ENCODE assay signal across 21 cellular contexts in genomic region chr1:38241594-38242331, GRCh38.
"Had no signal": no experiment of that assay in that cellular context is flagged by ENCODE, and none has a peak within 500 bp of the region (broad histone marks: within the 10 kb centered on the region; RNA-seq: fewer than 3 reads in every experiment).

No MANE protein-coding gene starts in this region.

- H3K4me3 ChIP-seq: esophagus muscularis mucosa, gastrocnemius medialis, heart right ventricle, mucosa of descending colon, neural progenitor cell, ovary, smooth muscle cell, suprapubic skin, tibial artery, upper lobe of right lung, vagina had no signal

- H3K4me1 ChIP-seq: gastrocnemius medialis, suprapubic skin, tibial artery, upper lobe of right lung had no signal

- H3K27ac ChIP-seq: epithelial cell of prostate, esophagus muscularis mucosa, gastrocnemius medialis, heart right ventricle, neural progenitor cell, ovary, suprapubic skin, tibial artery, upper lobe of right lung, vagina had no signal

- H3K36me3 ChIP-seq: esophagus muscularis mucosa, gastrocnemius medialis, heart right ventricle, neural progenitor cell, ovary, suprapubic skin, tibial artery, upper lobe of right lung, vagina had no signal

- H3K27me3 ChIP-seq: esophagus muscularis mucosa, neural progenitor cell, ovary, vagina had no signal

- H3K9me3 ChIP-seq: esophagus muscularis mucosa, gastrocnemius medialis, heart right ventricle, mucosa of descending colon, ovary, suprapubic skin, tibial artery, upper lobe of right lung, vagina had no signal

- H3K36me3 Mint-ChIP-seq: naive thymus-derived CD8-positive, alpha-beta T cell; neural progenitor cell had no signal

- H3K4me3 Mint-ChIP-seq: dendritic cell treated with granulocyte-macrophage colony-stimulating factor and Interleukin-4, amounts not matched to agents 40 ng/mL and 50 ng/mL, for 4 days; effector memory CD8-positive, alpha-beta T cell; naive thymus-derived CD8-positive, alpha-beta T cell; neural progenitor cell had no signal

- DNase-seq: effector memory CD8-positive, alpha-beta T cell; gastrocnemius medialis; heart right ventricle; mucosa of descending colon; naive thymus-derived CD8-positive, alpha-beta T cell; nucleus accumbens; ovary; right cardiac atrium; stimulated activated CD4-positive, alpha-beta T cell treated with anti-CD3 and anti-CD28 coated beads, Interleukin-2, amount 100 ng/mL, for 48 hours; stimulated activated naive CD8-positive, alpha-beta T cell treated with anti-CD3 and anti-CD28 coated beads, Interleukin-15, Interleukin-2, amounts not matched to agents 100 U/mL and 50 U/mL, for 24 hours; tibial artery; upper lobe of right lung had no signal

- ATAC-seq: effector memory CD8-positive, alpha-beta T cell; gastrocnemius medialis; heart right ventricle; left lobe of liver; mucosa of descending colon; naive thymus-derived CD8-positive, alpha-beta T cell; right cardiac atrium; stimulated activated naive CD8-positive, alpha-beta T cell treated with anti-CD3 and anti-CD28 coated beads, Interleukin-15, Interleukin-2, amounts not matched to agents 100 U/mL and 50 U/mL, for 24 hours; upper lobe of right lung had no signal

- H3K9me3 Mint-ChIP-seq: dendritic cell treated with granulocyte-macrophage colony-stimulating factor and Interleukin-4, amounts not matched to agents 40 ng/mL and 50 ng/mL, for 4 days; effector memory CD8-positive, alpha-beta T cell; naive thymus-derived CD8-positive, alpha-beta T cell; neural progenitor cell had no signal

- H3K27ac Mint-ChIP-seq: dendritic cell treated with granulocyte-macrophage colony-stimulating factor and Interleukin-4, amounts not matched to agents 40 ng/mL and 50 ng/mL, for 4 days; effector memory CD8-positive, alpha-beta T cell; naive thymus-derived CD8-positive, alpha-beta T cell; neural progenitor cell; progenitor cell of endocrine pancreas had no signal

- H3K27me3 Mint-ChIP-seq: dendritic cell treated with granulocyte-macrophage colony-stimulating factor and Interleukin-4, amounts not matched to agents 40 ng/mL and 50 ng/mL, for 4 days had no signal
